ENCODE assay signal across 23 cellular contexts in the genomic region with DNA sequence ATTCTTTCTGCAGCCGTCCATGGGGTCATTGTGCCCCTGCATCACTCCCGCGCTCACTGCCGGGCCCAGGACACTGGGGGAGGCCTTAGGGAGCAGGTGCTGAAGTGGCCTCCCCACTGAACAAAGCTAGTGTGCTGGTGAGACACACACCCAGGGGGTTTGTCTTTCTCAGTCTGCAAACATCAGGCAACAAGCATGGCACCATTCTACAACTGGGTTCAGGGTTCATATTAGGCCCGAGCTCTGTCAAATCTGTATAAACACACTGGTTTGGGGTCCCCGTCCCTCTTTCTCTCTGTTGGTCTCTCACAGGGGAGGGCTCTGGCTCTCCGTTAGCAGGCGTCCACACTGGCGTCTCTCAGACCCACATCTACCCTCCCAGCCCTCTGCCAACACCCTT.
"Had no signal": no experiment of that assay in that cellular context is flagged by ENCODE, and none has a peak within 500 bp of the region (broad histone marks: within the 10 kb centered on the region; RNA-seq: fewer than 3 reads in every experiment).

No MANE protein-coding gene starts in this region.

- H3K4me1 ChIP-seq: neural progenitor cell, pancreas, psoas muscle had no signal

- H3K9me3 Mint-ChIP-seq: naive thymus-derived CD4-positive, alpha-beta T cell had no signal

- H3K27ac Mint-ChIP-seq: naive thymus-derived CD4-positive, alpha-beta T cell; neural progenitor cell had no signal

- DNase-seq: central memory CD4-positive, alpha-beta T cell; cortex of kidney; dorsolateral prefrontal cortex; effector CD8-positive, alpha-beta T cell; glutamatergic neuron; left colon; mammary epithelial cell; naive thymus-derived CD4-positive, alpha-beta T cell; occipital lobe; pancreas; psoas muscle; retina; stimulated activated CD4-positive, alpha-beta T cell treated with anti-CD3 and anti-CD28 coated beads, Interleukin-12 subunit alpha, Interleukin-12 subunit beta, amount 100 ng/mL, for 4 hours; stimulated activated naive CD4-positive, alpha-beta T cell; stomach; substantia nigra; trophoblast cell had no signal

- H3K4me3 Mint-ChIP-seq: naive thymus-derived CD4-positive, alpha-beta T cell; neural progenitor cell had no signal

- H3K9ac ChIP-seq: neural progenitor cell had no signal

- H3K9me3 ChIP-seq: gastroesophageal sphincter, pancreas, psoas muscle, stomach had no signal

- H3K36me3 Mint-ChIP-seq: naive thymus-derived CD4-positive, alpha-beta T cell; neural progenitor cell had no signal

- H3K27ac ChIP-seq: dorsolateral prefrontal cortex, gastroesophageal sphincter, neural progenitor cell, pancreas, psoas muscle, skin epidermis, stomach had no signal

- FAIRE-seq: endometrium, pancreas had no signal

- H2AFZ ChIP-seq: neural progenitor cell had no signal

- ATAC-seq: esophagus mucosa; gastroesophageal sphincter; left colon; naive thymus-derived CD4-positive, alpha-beta T cell; pancreas; psoas muscle; sciatic nerve had no signal

- H3K4me3 ChIP-seq: dorsolateral prefrontal cortex, gastroesophageal sphincter, neural progenitor cell, pancreas, psoas muscle, skin epidermis, stomach had no signal

- H3K36me3 ChIP-seq: gastroesophageal sphincter, neural progenitor cell, pancreas, stomach had no signal

- H3K4me2 ChIP-seq: neural progenitor cell had no signal

- H3K27me3 ChIP-seq: neural progenitor cell, pancreas had no signal
